1 cellular context compared by ENCODE assay signal in the genomic region with DNA sequence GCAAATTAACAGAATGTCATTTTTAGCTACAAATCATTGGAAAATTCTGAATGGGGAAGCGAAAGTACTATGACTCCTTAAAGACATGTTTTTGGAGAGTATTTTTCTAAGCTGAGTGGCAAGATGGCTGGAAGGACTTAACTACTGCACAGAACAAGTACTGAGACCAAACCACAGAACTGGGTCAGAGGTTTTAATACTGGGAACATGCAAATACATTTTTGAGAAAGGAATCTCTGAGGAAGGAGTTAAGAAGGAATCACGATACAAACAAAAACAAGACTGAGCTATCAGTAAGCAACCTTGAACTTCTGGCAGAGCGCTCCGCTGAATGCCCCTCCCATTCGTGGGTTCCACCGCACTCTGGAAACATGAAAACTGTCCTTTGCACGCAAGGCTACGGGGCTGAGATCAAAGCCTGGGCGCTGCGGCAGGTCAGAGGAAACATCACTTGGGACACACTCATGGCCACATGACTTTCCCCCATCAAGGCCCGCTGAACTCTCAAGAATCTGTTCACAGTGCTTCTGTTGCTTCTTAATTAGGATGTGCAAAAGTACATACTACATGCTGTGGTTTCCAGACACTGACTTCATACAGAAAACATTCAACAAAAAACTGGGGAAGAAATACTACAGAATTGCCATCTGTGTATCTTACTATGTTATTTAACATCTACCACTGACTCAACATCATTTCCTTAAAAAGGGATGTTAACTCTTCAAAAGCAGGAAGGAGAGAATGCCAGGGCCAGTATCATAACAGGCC.
TF ChIP-seq lines count a peak whose summit lies in the region.

No MANE protein-coding gene starts in this region.

TF ChIP-seq in HepG2, 621 proteins besides CTCF, POLR2A, EP300 and RAD21 (continues in another document):
- TF ChIP-seq, protein P1, sequence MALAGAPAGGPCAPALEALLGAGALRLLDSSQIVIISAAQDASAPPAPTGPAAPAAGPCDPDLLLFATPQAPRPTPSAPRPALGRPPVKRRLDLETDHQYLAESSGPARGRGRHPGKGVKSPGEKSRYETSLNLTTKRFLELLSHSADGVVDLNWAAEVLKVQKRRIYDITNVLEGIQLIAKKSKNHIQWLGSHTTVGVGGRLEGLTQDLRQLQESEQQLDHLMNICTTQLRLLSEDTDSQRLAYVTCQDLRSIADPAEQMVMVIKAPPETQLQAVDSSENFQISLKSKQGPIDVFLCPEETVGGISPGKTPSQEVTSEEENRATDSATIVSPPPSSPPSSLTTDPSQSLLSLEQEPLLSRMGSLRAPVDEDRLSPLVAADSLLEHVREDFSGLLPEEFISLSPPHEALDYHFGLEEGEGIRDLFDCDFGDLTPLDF (CRISPR knock-in tag; IDR thresholded peaks at IDR 0.05): no peak
- peak; percentile 94 for TF ChIP-seq FOSL2 (CRISPR knock-in tag; IDR thresholded peaks at IDR 0.05)
- TF ChIP-seq, protein P2, sequence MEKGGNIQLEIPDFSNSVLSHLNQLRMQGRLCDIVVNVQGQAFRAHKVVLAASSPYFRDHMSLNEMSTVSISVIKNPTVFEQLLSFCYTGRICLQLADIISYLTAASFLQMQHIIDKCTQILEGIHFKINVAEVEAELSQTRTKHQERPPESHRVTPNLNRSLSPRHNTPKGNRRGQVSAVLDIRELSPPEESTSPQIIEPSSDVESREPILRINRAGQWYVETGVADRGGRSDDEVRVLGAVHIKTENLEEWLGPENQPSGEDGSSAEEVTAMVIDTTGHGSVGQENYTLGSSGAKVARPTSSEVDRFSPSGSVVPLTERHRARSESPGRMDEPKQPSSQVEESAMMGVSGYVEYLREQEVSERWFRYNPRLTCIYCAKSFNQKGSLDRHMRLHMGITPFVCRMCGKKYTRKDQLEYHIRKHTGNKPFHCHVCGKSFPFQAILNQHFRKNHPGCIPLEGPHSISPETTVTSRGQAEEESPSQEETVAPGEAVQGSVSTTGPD (CRISPR knock-in tag; IDR thresholded peaks at IDR 0.05): peak; percentile 13; the same call in 1 of the 2 replicates
- TF ChIP-seq RARG (CRISPR knock-in tag; IDR thresholded peaks at IDR 0.05; ENCODE audit: low read depth): no peak
- TF ChIP-seq ELF4 (CRISPR knock-in tag; IDR thresholded peaks at IDR 0.05; ENCODE audit: borderline replicate concordance): peak; percentile 65; the same call in 1 of the 2 replicates
- no peak for TF ChIP-seq GPN1 (CRISPR knock-in tag; IDR thresholded peaks at IDR 0.05; ENCODE audit: borderline replicate concordance)
- no peak for TF ChIP-seq PHF20 (CRISPR knock-in tag; IDR thresholded peaks at IDR 0.05)
- TF ChIP-seq, protein P3, sequence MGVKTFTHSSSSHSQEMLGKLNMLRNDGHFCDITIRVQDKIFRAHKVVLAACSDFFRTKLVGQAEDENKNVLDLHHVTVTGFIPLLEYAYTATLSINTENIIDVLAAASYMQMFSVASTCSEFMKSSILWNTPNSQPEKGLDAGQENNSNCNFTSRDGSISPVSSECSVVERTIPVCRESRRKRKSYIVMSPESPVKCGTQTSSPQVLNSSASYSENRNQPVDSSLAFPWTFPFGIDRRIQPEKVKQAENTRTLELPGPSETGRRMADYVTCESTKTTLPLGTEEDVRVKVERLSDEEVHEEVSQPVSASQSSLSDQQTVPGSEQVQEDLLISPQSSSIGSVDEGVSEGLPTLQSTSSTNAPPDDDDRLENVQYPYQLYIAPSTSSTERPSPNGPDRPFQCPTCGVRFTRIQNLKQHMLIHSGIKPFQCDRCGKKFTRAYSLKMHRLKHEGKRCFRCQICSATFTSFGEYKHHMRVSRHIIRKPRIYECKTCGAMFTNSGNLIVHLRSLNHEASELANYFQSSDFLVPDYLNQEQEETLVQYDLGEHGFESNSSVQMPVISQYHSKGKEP (CRISPR knock-in tag; IDR thresholded peaks at IDR 0.05): no peak
- no peak for TF ChIP-seq ZNF367 (CRISPR knock-in tag; IDR thresholded peaks at IDR 0.05; ENCODE audit: borderline replicate concordance)
- TF ChIP-seq, protein P4, sequence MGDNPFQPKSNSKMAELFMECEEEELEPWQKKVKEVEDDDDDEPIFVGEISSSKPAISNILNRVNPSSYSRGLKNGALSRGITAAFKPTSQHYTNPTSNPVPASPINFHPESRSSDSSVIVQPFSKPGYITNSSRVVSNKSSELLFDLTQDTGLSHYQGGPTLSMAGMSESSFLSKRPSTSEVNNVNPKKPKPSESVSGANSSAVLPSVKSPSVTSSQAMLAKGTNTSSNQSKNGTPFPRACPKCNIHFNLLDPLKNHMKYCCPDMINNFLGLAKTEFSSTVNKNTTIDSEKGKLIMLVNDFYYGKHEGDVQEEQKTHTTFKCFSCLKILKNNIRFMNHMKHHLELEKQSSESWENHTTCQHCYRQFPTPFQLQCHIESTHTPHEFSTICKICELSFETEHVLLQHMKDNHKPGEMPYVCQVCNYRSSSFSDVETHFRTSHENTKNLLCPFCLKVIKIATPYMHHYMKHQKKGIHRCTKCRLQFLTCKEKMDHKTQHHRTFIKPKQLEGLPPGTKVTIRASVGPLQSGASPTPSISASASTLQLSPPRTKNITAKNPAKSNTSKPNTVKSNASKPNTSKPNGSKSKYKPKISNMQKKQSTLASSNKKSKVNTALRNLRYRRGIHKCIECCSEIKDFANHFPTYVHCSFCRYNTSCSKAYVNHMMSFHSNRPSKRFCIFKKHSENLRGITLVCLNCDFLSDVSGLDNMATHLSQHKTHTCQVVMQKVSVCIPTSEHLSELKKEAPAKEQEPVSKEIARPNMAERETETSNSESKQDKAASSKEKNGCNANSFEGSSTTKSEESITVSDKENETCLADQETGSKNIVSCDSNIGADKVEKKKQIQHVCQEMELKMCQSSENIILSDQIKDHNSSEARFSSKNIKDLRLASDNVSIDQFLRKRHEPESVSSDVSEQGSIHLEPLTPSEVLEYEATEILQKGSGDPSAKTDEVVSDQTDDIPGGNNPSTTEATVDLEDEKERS (CRISPR knock-in tag; IDR thresholded peaks at IDR 0.05): no peak; the same call in 1 of the 2 replicates
- TF ChIP-seq, protein P5, sequence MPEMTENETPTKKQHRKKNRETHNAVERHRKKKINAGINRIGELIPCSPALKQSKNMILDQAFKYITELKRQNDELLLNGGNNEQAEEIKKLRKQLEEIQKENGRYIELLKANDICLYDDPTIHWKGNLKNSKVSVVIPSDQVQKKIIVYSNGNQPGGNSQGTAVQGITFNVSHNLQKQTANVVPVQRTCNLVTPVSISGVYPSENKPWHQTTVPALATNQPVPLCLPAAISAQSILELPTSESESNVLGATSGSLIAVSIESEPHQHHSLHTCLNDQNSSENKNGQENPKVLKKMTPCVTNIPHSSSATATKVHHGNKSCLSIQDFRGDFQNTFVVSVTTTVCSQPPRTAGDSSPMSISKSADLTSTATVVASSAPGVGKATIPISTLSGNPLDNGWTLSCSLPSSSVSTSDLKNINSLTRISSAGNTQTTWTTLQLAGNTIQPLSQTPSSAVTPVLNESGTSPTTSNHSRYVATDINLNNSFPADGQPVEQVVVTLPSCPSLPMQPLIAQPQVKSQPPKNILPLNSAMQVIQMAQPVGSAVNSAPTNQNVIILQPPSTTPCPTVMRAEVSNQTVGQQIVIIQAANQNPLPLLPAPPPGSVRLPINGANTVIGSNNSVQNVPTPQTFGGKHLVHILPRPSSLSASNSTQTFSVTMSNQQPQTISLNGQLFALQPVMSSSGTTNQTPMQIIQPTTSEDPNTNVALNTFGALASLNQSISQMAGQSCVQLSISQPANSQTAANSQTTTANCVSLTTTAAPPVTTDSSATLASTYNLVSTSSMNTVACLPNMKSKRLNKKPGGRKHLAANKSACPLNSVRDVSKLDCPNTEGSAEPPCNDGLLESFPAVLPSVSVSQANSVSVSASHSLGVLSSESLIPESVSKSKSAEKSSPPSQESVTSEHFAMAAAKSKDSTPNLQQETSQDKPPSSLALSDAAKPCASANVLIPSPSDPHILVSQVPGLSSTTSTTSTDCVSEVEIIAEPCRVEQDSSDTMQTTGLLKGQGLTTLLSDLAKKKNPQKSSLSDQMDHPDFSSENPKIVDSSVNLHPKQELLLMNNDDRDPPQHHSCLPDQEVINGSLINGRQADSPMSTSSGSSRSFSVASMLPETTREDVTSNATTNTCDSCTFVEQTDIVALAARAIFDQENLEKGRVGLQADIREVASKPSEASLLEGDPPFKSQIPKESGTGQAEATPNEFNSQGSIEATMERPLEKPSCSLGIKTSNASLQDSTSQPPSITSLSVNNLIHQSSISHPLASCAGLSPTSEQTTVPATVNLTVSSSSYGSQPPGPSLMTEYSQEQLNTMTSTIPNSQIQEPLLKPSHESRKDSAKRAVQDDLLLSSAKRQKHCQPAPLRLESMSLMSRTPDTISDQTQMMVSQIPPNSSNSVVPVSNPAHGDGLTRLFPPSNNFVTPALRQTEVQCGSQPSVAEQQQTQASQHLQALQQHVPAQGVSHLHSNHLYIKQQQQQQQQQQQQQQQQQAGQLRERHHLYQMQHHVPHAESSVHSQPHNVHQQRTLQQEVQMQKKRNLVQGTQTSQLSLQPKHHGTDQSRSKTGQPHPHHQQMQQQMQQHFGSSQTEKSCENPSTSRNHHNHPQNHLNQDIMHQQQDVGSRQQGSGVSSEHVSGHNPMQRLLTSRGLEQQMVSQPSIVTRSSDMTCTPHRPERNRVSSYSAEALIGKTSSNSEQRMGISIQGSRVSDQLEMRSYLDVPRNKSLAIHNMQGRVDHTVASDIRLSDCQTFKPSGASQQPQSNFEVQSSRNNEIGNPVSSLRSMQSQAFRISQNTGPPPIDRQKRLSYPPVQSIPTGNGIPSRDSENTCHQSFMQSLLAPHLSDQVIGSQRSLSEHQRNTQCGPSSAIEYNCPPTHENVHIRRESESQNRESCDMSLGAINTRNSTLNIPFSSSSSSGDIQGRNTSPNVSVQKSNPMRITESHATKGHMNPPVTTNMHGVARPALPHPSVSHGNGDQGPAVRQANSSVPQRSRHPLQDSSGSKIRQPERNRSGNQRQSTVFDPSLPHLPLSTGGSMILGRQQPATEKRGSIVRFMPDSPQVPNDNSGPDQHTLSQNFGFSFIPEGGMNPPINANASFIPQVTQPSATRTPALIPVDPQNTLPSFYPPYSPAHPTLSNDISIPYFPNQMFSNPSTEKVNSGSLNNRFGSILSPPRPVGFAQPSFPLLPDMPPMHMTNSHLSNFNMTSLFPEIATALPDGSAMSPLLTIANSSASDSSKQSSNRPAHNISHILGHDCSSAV (CRISPR knock-in tag; IDR thresholded peaks at IDR 0.05; ENCODE audit: borderline replicate concordance): no peak
- TF ChIP-seq HMGA1 (CRISPR knock-in tag; conservative IDR thresholded peaks at IDR 0.05): no peak
- peak; percentile 96 for TF ChIP-seq KDM2A (CRISPR knock-in tag; IDR thresholded peaks at IDR 0.05; ENCODE audit: borderline replicate concordance, low read depth)
- TF ChIP-seq, protein P6, sequence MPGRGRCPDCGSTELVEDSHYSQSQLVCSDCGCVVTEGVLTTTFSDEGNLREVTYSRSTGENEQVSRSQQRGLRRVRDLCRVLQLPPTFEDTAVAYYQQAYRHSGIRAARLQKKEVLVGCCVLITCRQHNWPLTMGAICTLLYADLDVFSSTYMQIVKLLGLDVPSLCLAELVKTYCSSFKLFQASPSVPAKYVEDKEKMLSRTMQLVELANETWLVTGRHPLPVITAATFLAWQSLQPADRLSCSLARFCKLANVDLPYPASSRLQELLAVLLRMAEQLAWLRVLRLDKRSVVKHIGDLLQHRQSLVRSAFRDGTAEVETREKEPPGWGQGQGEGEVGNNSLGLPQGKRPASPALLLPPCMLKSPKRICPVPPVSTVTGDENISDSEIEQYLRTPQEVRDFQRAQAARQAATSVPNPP (CRISPR knock-in tag; IDR thresholded peaks at IDR 0.05): peak; percentile 95
- TF ChIP-seq ZNF20 (CRISPR knock-in tag; IDR thresholded peaks at IDR 0.05): no peak
- peak; percentile 73 for TF ChIP-seq BHLHE40 (IDR thresholded peaks at IDR 0.05; ENCODE audit: low read length)
- TF ChIP-seq TEAD2 (CRISPR knock-in tag; IDR thresholded peaks at IDR 0.05): no peak
- 0 out of 2 replicates have a peak, but pooled peaks have one; percentile 48 for TF ChIP-seq RORA (CRISPR knock-in tag; IDR thresholded peaks at IDR 0.05)
- no peak for TF ChIP-seq KLF13 (CRISPR knock-in tag; IDR thresholded peaks at IDR 0.05)
- TF ChIP-seq, protein P7, sequence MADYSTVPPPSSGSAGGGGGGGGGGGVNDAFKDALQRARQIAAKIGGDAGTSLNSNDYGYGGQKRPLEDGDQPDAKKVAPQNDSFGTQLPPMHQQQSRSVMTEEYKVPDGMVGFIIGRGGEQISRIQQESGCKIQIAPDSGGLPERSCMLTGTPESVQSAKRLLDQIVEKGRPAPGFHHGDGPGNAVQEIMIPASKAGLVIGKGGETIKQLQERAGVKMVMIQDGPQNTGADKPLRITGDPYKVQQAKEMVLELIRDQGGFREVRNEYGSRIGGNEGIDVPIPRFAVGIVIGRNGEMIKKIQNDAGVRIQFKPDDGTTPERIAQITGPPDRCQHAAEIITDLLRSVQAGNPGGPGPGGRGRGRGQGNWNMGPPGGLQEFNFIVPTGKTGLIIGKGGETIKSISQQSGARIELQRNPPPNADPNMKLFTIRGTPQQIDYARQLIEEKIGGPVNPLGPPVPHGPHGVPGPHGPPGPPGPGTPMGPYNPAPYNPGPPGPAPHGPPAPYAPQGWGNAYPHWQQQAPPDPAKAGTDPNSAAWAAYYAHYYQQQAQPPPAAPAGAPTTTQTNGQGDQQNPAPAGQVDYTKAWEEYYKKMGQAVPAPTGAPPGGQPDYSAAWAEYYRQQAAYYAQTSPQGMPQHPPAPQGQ (CRISPR knock-in tag; IDR thresholded peaks at IDR 0.05; ENCODE audit: borderline replicate concordance): peak; percentile 92; the same call in 1 of the 2 replicates
- TF ChIP-seq, protein P8, sequence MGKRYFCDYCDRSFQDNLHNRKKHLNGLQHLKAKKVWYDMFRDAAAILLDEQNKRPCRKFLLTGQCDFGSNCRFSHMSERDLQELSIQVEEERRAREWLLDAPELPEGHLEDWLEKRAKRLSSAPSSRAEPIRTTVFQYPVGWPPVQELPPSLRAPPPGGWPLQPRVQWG (CRISPR knock-in tag; IDR thresholded peaks at IDR 0.05; ENCODE audit: borderline replicate concordance, low read depth): no peak
- TF ChIP-seq, protein P9, sequence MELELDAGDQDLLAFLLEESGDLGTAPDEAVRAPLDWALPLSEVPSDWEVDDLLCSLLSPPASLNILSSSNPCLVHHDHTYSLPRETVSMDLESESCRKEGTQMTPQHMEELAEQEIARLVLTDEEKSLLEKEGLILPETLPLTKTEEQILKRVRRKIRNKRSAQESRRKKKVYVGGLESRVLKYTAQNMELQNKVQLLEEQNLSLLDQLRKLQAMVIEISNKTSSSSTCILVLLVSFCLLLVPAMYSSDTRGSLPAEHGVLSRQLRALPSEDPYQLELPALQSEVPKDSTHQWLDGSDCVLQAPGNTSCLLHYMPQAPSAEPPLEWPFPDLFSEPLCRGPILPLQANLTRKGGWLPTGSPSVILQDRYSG (CRISPR knock-in tag; IDR thresholded peaks at IDR 0.05): no peak
- TF ChIP-seq SRF (IDR thresholded peaks at IDR 0.05; ENCODE audit: low read depth, low read length): peak; percentile 24; the same call in 1 of the 2 replicates
- TF ChIP-seq NCOA5 (CRISPR knock-in tag; IDR thresholded peaks at IDR 0.05): no peak
- TF ChIP-seq, protein P10, sequence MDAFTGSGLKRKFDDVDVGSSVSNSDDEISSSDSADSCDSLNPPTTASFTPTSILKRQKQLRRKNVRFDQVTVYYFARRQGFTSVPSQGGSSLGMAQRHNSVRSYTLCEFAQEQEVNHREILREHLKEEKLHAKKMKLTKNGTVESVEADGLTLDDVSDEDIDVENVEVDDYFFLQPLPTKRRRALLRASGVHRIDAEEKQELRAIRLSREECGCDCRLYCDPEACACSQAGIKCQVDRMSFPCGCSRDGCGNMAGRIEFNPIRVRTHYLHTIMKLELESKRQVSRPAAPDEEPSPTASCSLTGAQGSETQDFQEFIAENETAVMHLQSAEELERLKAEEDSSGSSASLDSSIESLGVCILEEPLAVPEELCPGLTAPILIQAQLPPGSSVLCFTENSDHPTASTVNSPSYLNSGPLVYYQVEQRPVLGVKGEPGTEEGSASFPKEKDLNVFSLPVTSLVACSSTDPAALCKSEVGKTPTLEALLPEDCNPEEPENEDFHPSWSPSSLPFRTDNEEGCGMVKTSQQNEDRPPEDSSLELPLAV (CRISPR knock-in tag; conservative IDR thresholded peaks at IDR 0.05; ENCODE audit: low read depth): no peak
